ENCODE assay signal across 7 cellular contexts in genomic region chr7:27151341-27151944, GRCh38. TPM values are rescaled to one million over a fixed set of nuclear protein-coding genes. Genes with fewer than 3 reads are reported as not detected.
DNase-seq lines count a peak whose midpoint lies in the region; TF ChIP-seq lines count a peak whose summit lies in the region.

No MANE protein-coding gene starts in this region.

- no peak overlapping the region for H2BK5ac ChIP-seq in H9 (ENCODE audit: insufficient read length, low read length)

- H3K27ac ChIP-seq in H9 (ENCODE audit: insufficient read length, low read depth, low read length) (no peak overlapping the region), smooth muscle cell (ENCODE audit: low read depth) (no peak overlapping the region), thyroid gland (no peak overlapping the region)

- H3K4me3 ChIP-seq in smooth muscle cell (peak overlapping the region; percentile 43), thyroid gland (replicated peaks in 1 of 3) (no peak overlapping the region)

- H2AFZ ChIP-seq in H9 (ENCODE audit: low read length) (no peak overlapping the region), smooth muscle cell (ENCODE audit: low read depth) (peak overlapping the region; percentile 72)

- no peak overlapping the region for H3K18ac ChIP-seq in H9 (ENCODE audit: insufficient read length, low read depth, low read length)

- peaks cover 100% of the 10 kb centered on the region for H3K27me3 Mint-ChIP-seq in H9 (ENCODE audit: low read depth)
- peaks cover 60% of the 10 kb centered on the region for H3K27me3 Mint-ChIP-seq in glutamatergic neuron (ENCODE audit: unreplicated experiment)

- no peak overlapping the region for H4K5ac ChIP-seq in H9 (ENCODE audit: insufficient read length, low read depth, low read length)

- H2BK20ac ChIP-seq in H9 (ENCODE audit: low read depth, low read length, poor library complexity, severe bottlenecking) = no peak overlapping the region

- H4K20me1 ChIP-seq in H9 (ENCODE audit: control insufficient read depth, insufficient read depth, insufficient read length) (no peaks in the 10 kb centered on the region), smooth muscle cell (ENCODE audit: low read depth) (no peaks in the 10 kb centered on the region)

- DNase-seq in H9 = no peak
- DNase-seq in SW480 (ENCODE audit: low spot score) = peak; percentile 50
- DNase-seq in glutamatergic neuron = no peak
- DNase-seq in smooth muscle cell (lab: John Stamatoyannopoulos, UW; ENCODE audit: unreplicated experiment) = no peak
- no peak for DNase-seq in thyroid gland
- no peak for DNase-seq in stimulated activated CD4-positive, alpha-beta T cell treated with anti-CD3 and anti-CD28 coated beads, Interleukin-2, amount 100 ng/mL, for 24 hours
- no peak for DNase-seq in DMS153 treated with DMSO at 0.1 percent for 48 hours (lab: John Stamatoyannopoulos, UW; ENCODE audit: unreplicated experiment)

- H3K36me3 Mint-ChIP-seq in H9 (ENCODE audit: insufficient read depth in 1 of 3, low read depth in 3 of 3) = peaks cover 0 to 6% (median 0%) of the 10 kb centered on the region in 3 experiments; a peak in 3 of 7 replicates
- H3K36me3 Mint-ChIP-seq in glutamatergic neuron (ENCODE audit: unreplicated experiment) = peaks cover 12% of the 10 kb centered on the region

- H4K8ac ChIP-seq in H9 (replicated peaks; ENCODE audit: insufficient read length, low read depth, low read length) = no peak overlapping the region

- H3T11ph ChIP-seq in H9 (ENCODE audit: low read length) = no peak overlapping the region

- H3K14ac ChIP-seq in H9 (ENCODE audit: insufficient read depth, low read length) = no peak overlapping the region

- no peak overlapping the region for H2BK12ac ChIP-seq in H9 (ENCODE audit: insufficient read length, low read depth, low read length)

- intact Hi-C loops in thyroid gland (cut with DNase I) = loop anchor here (5.0 kb wide), 1 partner anchor 284 kb away; no protein-coding TSS in a partner anchor

- H3K9ac ChIP-seq in H9 (ENCODE audit: extremely low read depth, insufficient read length, low read length) = no peak overlapping the region
- no peak overlapping the region for H3K9ac ChIP-seq in smooth muscle cell (ENCODE audit: low read depth)

- H3K4me1 ChIP-seq in H9 (ENCODE audit: insufficient read depth, low read length) (no peaks in the 10 kb centered on the region), smooth muscle cell (ENCODE audit: low read depth) (no peaks in the 10 kb centered on the region), thyroid gland (peaks cover 21 to 39% of the 10 kb centered on the region in 2 donors)

- H3K79me2 ChIP-seq in H9 (ENCODE audit: insufficient read depth, low read length) (no peaks in the 10 kb centered on the region), smooth muscle cell (ENCODE audit: low read depth) (no peaks in the 10 kb centered on the region)

- H2BK120ac ChIP-seq in H9 (ENCODE audit: low read depth, low read length, poor library complexity, severe bottlenecking) = no peak overlapping the region

- H3K4me3 Mint-ChIP-seq in H9 = peak overlapping the region in 1 of 2 experiments; percentile 66; a peak in 3 of 5 replicates
- peak overlapping the region; percentile 77 for H3K4me3 Mint-ChIP-seq in glutamatergic neuron (ENCODE audit: unreplicated experiment)

- WGBS in H9 (ENCODE audit: extremely low coverage, insufficient read length, low lambda C conversion rate) = no CpG with 5 or more reads among the region's 27 CpGs
- 15% methylated on average over 27 of the region's 27 CpGs for WGBS in smooth muscle cell (ENCODE audit: low lambda C conversion rate)
- 5 to 12% methylated on average over 17 to 27 of the region's 27 CpGs for WGBS in thyroid gland, 2 donors

- TF ChIP-seq CTCF in H9 (conservative IDR thresholded peaks at IDR 0.05) = no peak
- TF ChIP-seq CTCF in glutamatergic neuron (IDR thresholded peaks at IDR 0.05; ENCODE audit: partially characterized antibody, unreplicated experiment) = no peak
- TF ChIP-seq CTCF in smooth muscle cell (IDR thresholded peaks at IDR 0.05; ENCODE audit: borderline replicate concordance, insufficient read depth, poor library complexity, severe bottlenecking) = no peak
- no peak for TF ChIP-seq CTCF in thyroid gland (IDR thresholded peaks at IDR 0.05)

- H3K27ac Mint-ChIP-seq in H9 (no peak overlapping the region), glutamatergic neuron (ENCODE audit: unreplicated experiment) (no peak overlapping the region)

- TF ChIP-seq POLR2A in thyroid gland (IDR thresholded peaks at IDR 0.05) = no peak

- no peak overlapping the region for H2AK5ac ChIP-seq in H9 (ENCODE audit: insufficient read length, low read length)

- no peak overlapping the region for H2BK15ac ChIP-seq in H9 (ENCODE audit: low read depth, low read length)

- H3K4ac ChIP-seq in H9 (ENCODE audit: low read depth, low read length) = no peak overlapping the region

- H3K4me1 Mint-ChIP-seq in H9 = peaks cover 12 to 31% of the 10 kb centered on the region in 2 experiments
- H3K4me1 Mint-ChIP-seq in glutamatergic neuron (ENCODE audit: low read depth, unreplicated experiment) = peaks cover 2% of the 10 kb centered on the region

- peaks cover 21 to 29% of the 10 kb centered on the region in 2 experiments for H3K9me3 Mint-ChIP-seq in H9
- peaks cover 11% of the 10 kb centered on the region for H3K9me3 Mint-ChIP-seq in glutamatergic neuron (ENCODE audit: unreplicated experiment)

- H3F3A ChIP-seq in smooth muscle cell (ENCODE audit: low read depth) = no peaks in the 10 kb centered on the region

- no peak overlapping the region for H4K91ac ChIP-seq in H9 (ENCODE audit: insufficient read length, low read depth, low read length)

- no peaks in the 10 kb centered on the region for H3K36me3 ChIP-seq in smooth muscle cell (ENCODE audit: low read depth)
- H3K36me3 ChIP-seq in thyroid gland = no peaks in the 10 kb centered on the region

- H3K4me2 ChIP-seq in H9 (ENCODE audit: insufficient read depth, insufficient read length, low read length) (peak overlapping the region; percentile 4), smooth muscle cell (peak overlapping the region; percentile 82)

- peaks cover 5% of the 10 kb centered on the region for H3K23me2 ChIP-seq in H9 (ENCODE audit: insufficient read length, low read depth, low read length, poor library complexity, severe bottlenecking)

- H3K9me3 ChIP-seq in H9 (ENCODE audit: control insufficient read depth, low read depth, low read length) (no peaks in the 10 kb centered on the region), smooth muscle cell (replicated peaks; ENCODE audit: low read depth) (no peaks in the 10 kb centered on the region), thyroid gland (no peaks in the 10 kb centered on the region)

- H3K79me1 ChIP-seq in H9 (ENCODE audit: insufficient read depth, low read depth, low read length, poor library complexity, severe bottlenecking) = no peaks in the 10 kb centered on the region

- no peak overlapping the region for H3K56ac ChIP-seq in H9 (ENCODE audit: insufficient read length, low read depth, low read length)

- no peak overlapping the region for H3K23ac ChIP-seq in H9 (ENCODE audit: insufficient read length, low read depth, low read length)

- H3K27me3 ChIP-seq in H9 (ENCODE audit: insufficient read depth, low read length) = peaks cover 97% of the 10 kb centered on the region
- peaks cover 99% of the 10 kb centered on the region for H3K27me3 ChIP-seq in smooth muscle cell (ENCODE audit: low read depth)
- H3K27me3 ChIP-seq in thyroid gland = peaks cover 93% of the 10 kb centered on the region

RNA-seq across cellular contexts. Expression of gene HOXA3, which starts 0.9 kb away (rescaled TPM):
- total RNA-seq in H9 (2021) (not detected in 2 replicates), glutamatergic neuron (ENCODE audit: unreplicated experiment) (not detected), smooth muscle cell (0.13 TPM in 1 of 2 replicates, not detected in the other), thyroid gland (1 to 10 TPM in 3 of 4 donors, under 1 TPM in 1; 0.94 to 6.1 (median 1.9) TPM)
- 0.31 and 0.83 TPM in 2 replicates for polyA plus RNA-seq in smooth muscle cell

RNA-seq across cellular contexts. Expression of gene HOXA6, which starts 3.9 kb away (rescaled TPM):
- total RNA-seq in H9 (2021) (not detected in 2 replicates), glutamatergic neuron (ENCODE audit: unreplicated experiment) (not detected), smooth muscle cell (0.58 TPM in 1 of 2 replicates, not detected in the other), thyroid gland (1 to 10 TPM in 2 of 4 donors, not detected in 2; 1.1 to 1.6 TPM)
- polyA plus RNA-seq in smooth muscle cell = 0.56 TPM in 1 of 2 replicates, not detected in the other

RNA-seq across cellular contexts. Expression of gene HOXA7, which starts 5.0 kb away (rescaled TPM):
- total RNA-seq in H9 (2021) = not detected in 2 replicates
- total RNA-seq in glutamatergic neuron (ENCODE audit: unreplicated experiment) = not detected
- total RNA-seq in smooth muscle cell = 0.72 TPM in 1 of 2 replicates, not detected in the other
- polyA plus RNA-seq in smooth muscle cell = 1.2 and 1.6 TPM in 2 replicates
- total RNA-seq in thyroid gland = 1 to 10 TPM in 1 of 4 donors, under 1 TPM in 3; 0.34 to 2.1 (median 0.74) TPM

RNA-seq across cellular contexts. Expression of gene HOXA5, which starts 8.0 kb away (rescaled TPM):
- not detected in 2 replicates for total RNA-seq in H9 (2021)
- not detected for total RNA-seq in glutamatergic neuron (ENCODE audit: unreplicated experiment)
- 0.67 and 2.1 TPM in 2 replicates for total RNA-seq in smooth muscle cell
- 0.11 and 0.98 TPM in 2 replicates for polyA plus RNA-seq in smooth muscle cell
- total RNA-seq in thyroid gland = 1 to 10 TPM; 2.0 to 4.4 (median 3.3) TPM

RNA-seq across cellular contexts. Expression of gene HOXA9, which starts 13.9 kb away (rescaled TPM):
- total RNA-seq in H9 (2021) = not detected in 2 replicates
- not detected for total RNA-seq in glutamatergic neuron (ENCODE audit: unreplicated experiment)
- total RNA-seq in smooth muscle cell = 22.9 and 35.8 TPM in 2 replicates
- polyA plus RNA-seq in smooth muscle cell = 12.6 and 19.2 TPM in 2 replicates
- 1 to 10 TPM in 1 of 4 donors, under 1 TPM in 2, not detected in 1; 0.63 to 1.9 (median 0.67) TPM for total RNA-seq in thyroid gland
